Comparison of ENCODE assay signal across 1 cellular context in genomic region chr10:5411941-5412276, GRCh38.
TF ChIP-seq lines count a peak whose summit lies in the region.

No MANE protein-coding gene starts in this region.

TF ChIP-seq in H1, 55 proteins besides CTCF, POLR2A, EP300 and RAD21 (continued from another document):
- TF ChIP-seq, protein P1, sequence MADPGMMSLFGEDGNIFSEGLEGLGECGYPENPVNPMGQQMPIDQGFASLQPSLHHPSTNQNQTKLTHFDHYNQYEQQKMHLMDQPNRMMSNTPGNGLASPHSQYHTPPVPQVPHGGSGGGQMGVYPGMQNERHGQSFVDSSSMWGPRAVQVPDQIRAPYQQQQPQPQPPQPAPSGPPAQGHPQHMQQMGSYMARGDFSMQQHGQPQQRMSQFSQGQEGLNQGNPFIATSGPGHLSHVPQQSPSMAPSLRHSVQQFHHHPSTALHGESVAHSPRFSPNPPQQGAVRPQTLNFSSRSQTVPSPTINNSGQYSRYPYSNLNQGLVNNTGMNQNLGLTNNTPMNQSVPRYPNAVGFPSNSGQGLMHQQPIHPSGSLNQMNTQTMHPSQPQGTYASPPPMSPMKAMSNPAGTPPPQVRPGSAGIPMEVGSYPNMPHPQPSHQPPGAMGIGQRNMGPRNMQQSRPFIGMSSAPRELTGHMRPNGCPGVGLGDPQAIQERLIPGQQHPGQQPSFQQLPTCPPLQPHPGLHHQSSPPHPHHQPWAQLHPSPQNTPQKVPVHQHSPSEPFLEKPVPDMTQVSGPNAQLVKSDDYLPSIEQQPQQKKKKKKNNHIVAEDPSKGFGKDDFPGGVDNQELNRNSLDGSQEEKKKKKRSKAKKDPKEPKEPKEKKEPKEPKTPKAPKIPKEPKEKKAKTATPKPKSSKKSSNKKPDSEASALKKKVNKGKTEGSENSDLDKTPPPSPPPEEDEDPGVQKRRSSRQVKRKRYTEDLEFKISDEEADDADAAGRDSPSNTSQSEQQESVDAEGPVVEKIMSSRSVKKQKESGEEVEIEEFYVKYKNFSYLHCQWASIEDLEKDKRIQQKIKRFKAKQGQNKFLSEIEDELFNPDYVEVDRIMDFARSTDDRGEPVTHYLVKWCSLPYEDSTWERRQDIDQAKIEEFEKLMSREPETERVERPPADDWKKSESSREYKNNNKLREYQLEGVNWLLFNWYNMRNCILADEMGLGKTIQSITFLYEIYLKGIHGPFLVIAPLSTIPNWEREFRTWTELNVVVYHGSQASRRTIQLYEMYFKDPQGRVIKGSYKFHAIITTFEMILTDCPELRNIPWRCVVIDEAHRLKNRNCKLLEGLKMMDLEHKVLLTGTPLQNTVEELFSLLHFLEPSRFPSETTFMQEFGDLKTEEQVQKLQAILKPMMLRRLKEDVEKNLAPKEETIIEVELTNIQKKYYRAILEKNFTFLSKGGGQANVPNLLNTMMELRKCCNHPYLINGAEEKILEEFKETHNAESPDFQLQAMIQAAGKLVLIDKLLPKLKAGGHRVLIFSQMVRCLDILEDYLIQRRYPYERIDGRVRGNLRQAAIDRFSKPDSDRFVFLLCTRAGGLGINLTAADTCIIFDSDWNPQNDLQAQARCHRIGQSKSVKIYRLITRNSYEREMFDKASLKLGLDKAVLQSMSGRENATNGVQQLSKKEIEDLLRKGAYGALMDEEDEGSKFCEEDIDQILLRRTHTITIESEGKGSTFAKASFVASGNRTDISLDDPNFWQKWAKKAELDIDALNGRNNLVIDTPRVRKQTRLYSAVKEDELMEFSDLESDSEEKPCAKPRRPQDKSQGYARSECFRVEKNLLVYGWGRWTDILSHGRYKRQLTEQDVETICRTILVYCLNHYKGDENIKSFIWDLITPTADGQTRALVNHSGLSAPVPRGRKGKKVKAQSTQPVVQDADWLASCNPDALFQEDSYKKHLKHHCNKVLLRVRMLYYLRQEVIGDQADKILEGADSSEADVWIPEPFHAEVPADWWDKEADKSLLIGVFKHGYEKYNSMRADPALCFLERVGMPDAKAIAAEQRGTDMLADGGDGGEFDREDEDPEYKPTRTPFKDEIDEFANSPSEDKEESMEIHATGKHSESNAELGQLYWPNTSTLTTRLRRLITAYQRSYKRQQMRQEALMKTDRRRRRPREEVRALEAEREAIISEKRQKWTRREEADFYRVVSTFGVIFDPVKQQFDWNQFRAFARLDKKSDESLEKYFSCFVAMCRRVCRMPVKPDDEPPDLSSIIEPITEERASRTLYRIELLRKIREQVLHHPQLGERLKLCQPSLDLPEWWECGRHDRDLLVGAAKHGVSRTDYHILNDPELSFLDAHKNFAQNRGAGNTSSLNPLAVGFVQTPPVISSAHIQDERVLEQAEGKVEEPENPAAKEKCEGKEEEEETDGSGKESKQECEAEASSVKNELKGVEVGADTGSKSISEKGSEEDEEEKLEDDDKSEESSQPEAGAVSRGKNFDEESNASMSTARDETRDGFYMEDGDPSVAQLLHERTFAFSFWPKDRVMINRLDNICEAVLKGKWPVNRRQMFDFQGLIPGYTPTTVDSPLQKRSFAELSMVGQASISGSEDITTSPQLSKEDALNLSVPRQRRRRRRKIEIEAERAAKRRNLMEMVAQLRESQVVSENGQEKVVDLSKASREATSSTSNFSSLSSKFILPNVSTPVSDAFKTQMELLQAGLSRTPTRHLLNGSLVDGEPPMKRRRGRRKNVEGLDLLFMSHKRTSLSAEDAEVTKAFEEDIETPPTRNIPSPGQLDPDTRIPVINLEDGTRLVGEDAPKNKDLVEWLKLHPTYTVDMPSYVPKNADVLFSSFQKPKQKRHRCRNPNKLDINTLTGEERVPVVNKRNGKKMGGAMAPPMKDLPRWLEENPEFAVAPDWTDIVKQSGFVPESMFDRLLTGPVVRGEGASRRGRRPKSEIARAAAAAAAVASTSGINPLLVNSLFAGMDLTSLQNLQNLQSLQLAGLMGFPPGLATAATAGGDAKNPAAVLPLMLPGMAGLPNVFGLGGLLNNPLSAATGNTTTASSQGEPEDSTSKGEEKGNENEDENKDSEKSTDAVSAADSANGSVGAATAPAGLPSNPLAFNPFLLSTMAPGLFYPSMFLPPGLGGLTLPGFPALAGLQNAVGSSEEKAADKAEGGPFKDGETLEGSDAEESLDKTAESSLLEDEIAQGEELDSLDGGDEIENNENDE (IDR thresholded peaks at IDR 0.05; ENCODE audit: insufficient replicate concordance, low read length), result no peak
- TF ChIP-seq, protein P2, sequence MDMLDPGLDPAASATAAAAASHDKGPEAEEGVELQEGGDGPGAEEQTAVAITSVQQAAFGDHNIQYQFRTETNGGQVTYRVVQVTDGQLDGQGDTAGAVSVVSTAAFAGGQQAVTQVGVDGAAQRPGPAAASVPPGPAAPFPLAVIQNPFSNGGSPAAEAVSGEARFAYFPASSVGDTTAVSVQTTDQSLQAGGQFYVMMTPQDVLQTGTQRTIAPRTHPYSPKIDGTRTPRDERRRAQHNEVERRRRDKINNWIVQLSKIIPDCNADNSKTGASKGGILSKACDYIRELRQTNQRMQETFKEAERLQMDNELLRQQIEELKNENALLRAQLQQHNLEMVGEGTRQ (IDR thresholded peaks at IDR 0.05; ENCODE audit: low read length), result no peak
- TF ChIP-seq RNF2 (IDR thresholded peaks at IDR 0.05; ENCODE audit: borderline replicate concordance, low read depth, low read length, missing control alignments, poor library complexity, severe bottlenecking) (no peak), SIRT6 (IDR thresholded peaks at IDR 0.05; ENCODE audit: low read length) (no peak), CEBPB (IDR thresholded peaks at IDR 0.05; ENCODE audit: low read depth, low read length) (no peak), JUN (IDR thresholded peaks at IDR 0.05; ENCODE audit: low read depth, low read length) (no peak), CBX8 (IDR thresholded peaks at IDR 0.05; ENCODE audit: borderline replicate concordance, low read depth, low read length) (no peak), EZH2 (IDR thresholded peaks at IDR 0.05; ENCODE audit: low read depth, low read length, severe bottlenecking) (no peak), BCL11A (IDR thresholded peaks at IDR 0.05; ENCODE audit: low read depth in 2 of 2, low read length in 2 of 2) (no peak)
- TF ChIP-seq, protein P3, sequence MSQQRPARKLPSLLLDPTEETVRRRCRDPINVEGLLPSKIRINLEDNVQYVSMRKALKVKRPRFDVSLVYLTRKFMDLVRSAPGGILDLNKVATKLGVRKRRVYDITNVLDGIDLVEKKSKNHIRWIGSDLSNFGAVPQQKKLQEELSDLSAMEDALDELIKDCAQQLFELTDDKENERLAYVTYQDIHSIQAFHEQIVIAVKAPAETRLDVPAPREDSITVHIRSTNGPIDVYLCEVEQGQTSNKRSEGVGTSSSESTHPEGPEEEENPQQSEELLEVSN (IDR thresholded peaks at IDR 0.05), result no peak
